ENCODE assay signal across 23 cellular contexts in the genomic region with DNA sequence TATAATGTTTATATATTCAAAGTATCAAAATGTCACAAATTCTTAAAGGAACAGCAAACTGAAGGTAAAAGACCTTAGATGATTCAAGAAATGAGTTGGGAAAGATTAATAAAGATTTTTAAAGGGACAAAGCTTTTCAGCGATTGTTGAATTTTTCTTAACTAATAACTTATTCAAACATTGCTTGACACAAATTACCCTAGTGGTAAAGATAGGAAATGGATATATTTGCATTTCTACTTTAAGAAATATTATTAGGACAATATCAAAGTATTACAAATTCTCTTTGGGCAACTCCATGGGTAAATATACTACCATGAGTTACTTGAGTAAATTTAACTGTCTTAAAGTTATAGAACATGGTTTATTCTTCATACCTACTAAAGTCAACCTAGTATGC.
"Had no signal": no experiment of that assay in that cellular context is flagged by ENCODE, and none has a peak within 500 bp of the region (broad histone marks: within the 10 kb centered on the region; RNA-seq: fewer than 3 reads in every experiment).

No MANE protein-coding gene starts in this region.

- H3K27ac Mint-ChIP-seq: activated CD8-positive, alpha-beta T cell treated with anti-CD3 and anti-CD28 coated beads, Interleukin-2, amount 10 ng/mL, durations not matched to agents 7 days and 5 days; activated naive CD4-positive, alpha-beta T cell treated with anti-CD3 and anti-CD28 coated beads, Interleukin-2, amount 50 U/mL, for 24 hours; T-helper 17 cell; WTC11 had no signal

- DNase-seq: activated CD4-positive, alpha-beta T cell treated with anti-CD3 and anti-CD28 coated beads for 48 hours; activated CD4-positive, alpha-beta T cell treated with anti-CD3 and anti-CD28 coated beads, Interleukin-2, amount 50 U/mL, for 4 hours; activated CD4-positive, CD25-positive, alpha-beta regulatory T cell treated with anti-CD3 and anti-CD28 coated beads, Interleukin-2, amount 50 U/mL, for 72 hours; activated CD8-positive, alpha-beta memory T cell treated with anti-CD3 and anti-CD28 coated beads, Interleukin-2, amount 50 U/mL, for 48 hours; activated CD8-positive, alpha-beta T cell treated with anti-CD3 and anti-CD28 coated beads, Interleukin-2, amount 10 ng/mL, durations not matched to agents 7 days and 5 days; activated effector memory CD4-positive, alpha-beta T cell treated with Interleukin-2 at 50 U/mL for 16 hours; activated naive CD4-positive, alpha-beta T cell; activated T-cell treated with anti-CD3 and anti-CD28 coated beads, Interleukin-2, amount 50 U/mL, for 1 hour; aorta; MM.1S; NCI-H1105 treated with DMSO at 0.1 percent for 48 hours; NCI-H1436 treated with DMSO at 0.1 percent for 48 hours; NCI-H187; NCI-H2081; NCI-H446; NCI-H524; SHP77; T-helper 17 cell; T-helper 9 cell had no signal

- H3K4me3 ChIP-seq: SJSA1 had no signal

- H3K4me1 ChIP-seq: SJSA1 had no signal

- H3K4me1 Mint-ChIP-seq: activated naive CD4-positive, alpha-beta T cell treated with anti-CD3 and anti-CD28 coated beads, Interleukin-2, amount 50 U/mL, for 24 hours; T-helper 17 cell; WTC11 had no signal

- H3K27me3 Mint-ChIP-seq: activated naive CD4-positive, alpha-beta T cell treated with anti-CD3 and anti-CD28 coated beads, Interleukin-2, amount 50 U/mL, for 24 hours; T-helper 17 cell had no signal

- H3K4me3 Mint-ChIP-seq: activated CD8-positive, alpha-beta T cell treated with anti-CD3 and anti-CD28 coated beads, Interleukin-2, amount 10 ng/mL, durations not matched to agents 7 days and 5 days; activated naive CD4-positive, alpha-beta T cell treated with anti-CD3 and anti-CD28 coated beads, Interleukin-2, amount 50 U/mL, for 24 hours; T-helper 17 cell; WTC11 had no signal

- H3K27ac ChIP-seq: KMS-11, SJSA1 had no signal

- H3K27me3 ChIP-seq: SJSA1 had no signal

- ATAC-seq: activated CD8-positive, alpha-beta T cell treated with anti-CD3 and anti-CD28 coated beads, Interleukin-2, amount 10 ng/mL, durations not matched to agents 7 days and 5 days; T-helper 17 cell; WTC11 had no signal
